ENCODE assay signal across 24 cellular contexts in genomic region chr17:41352597-41353366, GRCh38. TPM values are rescaled to one million over a fixed set of nuclear protein-coding genes. Genes with fewer than 3 reads are reported as not detected.
A peak's percentile ranks its signal among the peaks of the same experiment; 100 is the strongest.
DNase-seq lines count a peak whose midpoint lies in the region; ATAC-seq, FAIRE-seq and TF ChIP-seq lines count a peak whose summit lies in the region.
"Had no signal": no experiment of that assay in that cellular context is flagged by ENCODE, and none has a peak within 500 bp of the region (broad histone marks: within the 10 kb centered on the region; RNA-seq: fewer than 3 reads in every experiment).

No MANE protein-coding gene starts in this region.

- no peak for TF ChIP-seq RAD21 in Ishikawa (IDR thresholded peaks at IDR 0.05; ENCODE audit: low read depth)
- no peak for TF ChIP-seq RAD21 in K562 (CRISPR knock-in tag; conservative IDR thresholded peaks at IDR 0.05 in 1 of 2, IDR thresholded peaks at IDR 0.05 in 1 of 2)

- H3K27ac ChIP-seq in K562 (ENCODE audit: extremely low read depth, low read depth, low read length) (no peak overlapping the region), gastroesophageal sphincter (no peak overlapping the region)
- H3K27ac ChIP-seq: body of pancreas, C4-2B, suprapubic skin had no signal

- no peak for DNase-seq in GM18507 (ENCODE audit: extremely low spot score, insufficient read length, low read depth)
- no peak for DNase-seq in K562 (ENCODE audit: extremely low read depth in 1 of 4, low spot score in 3 of 4)
- peak; percentile 45 for DNase-seq in iPS-NIHi7 (ENCODE audit: extremely low spot score)
- DNase-seq in middle frontal gyrus (ENCODE audit: extremely low spot score, low spot score) = no peak
- no peak for DNase-seq in G401 (ENCODE audit: low spot score)
- DNase-seq: activated effector memory CD4-positive, alpha-beta T cell treated with Interleukin-2 at 50 U/mL for 16 hours; body of pancreas; GOT3; NCI-H1417 treated with DMSO at 0.1 percent for 48 hours; NCI-H2171 treated with DMSO at 0.1 percent for 48 hours; NCI-H69; posterior cingulate gyrus; SHP77 treated with DMSO at 0.1 percent for 48 hours had no signal

- H3K27me3 ChIP-seq in K562 (ENCODE audit: control insufficient read depth in 2 of 2, insufficient read depth in 2 of 2, low read length in 2 of 2) (no peaks in the 10 kb centered on the region), gastroesophageal sphincter (no peaks in the 10 kb centered on the region)
- H3K27me3 ChIP-seq: body of pancreas had no signal

- no peak overlapping the region for H3K9ac ChIP-seq in K562 (ENCODE audit: insufficient read depth in 1 of 2, low read depth in 2 of 2, low read length in 2 of 2)

- no peaks in the 10 kb centered on the region for H3K9me3 ChIP-seq in K562 (replicated peaks; ENCODE audit: control insufficient read depth, insufficient read depth, low read depth, low read length)
- H3K9me3 ChIP-seq in gastroesophageal sphincter = peaks cover 0 to 4% (median 0%) of the 10 kb centered on the region in 3 donors
- H3K9me3 ChIP-seq: body of pancreas, suprapubic skin had no signal

- ATAC-seq in K562 (no peak), gastroesophageal sphincter (no peak), GM19397 (IDR thresholded peaks at IDR 0.05; ENCODE audit: unreplicated experiment) (no peak)
- ATAC-seq: body of pancreas had no signal

- no peaks in the 10 kb centered on the region for H3K9me1 ChIP-seq in K562 (ENCODE audit: control insufficient read depth, insufficient read depth, low read length)

- in situ Hi-C loops in K562 (cut with MboI) (no loop called here), G401 (cut with HindIII; ENCODE audit: low sequenced_read_pairs) (no loop called here)

- POLR2A ChIA-PET in K562 (lab: Yijun Ruan, JAX) = interaction anchor here (0.6 to 1.0 kb wide), 2 partner anchors 40 to 52 kb away, joined by 3 to 4 read pairs; no protein-coding TSS in a partner anchor

- H3K4me3 ChIP-seq in K562 (no peak overlapping the region), gastroesophageal sphincter (no peak overlapping the region)
- H3K4me3 ChIP-seq: body of pancreas, suprapubic skin had no signal

- no TSS peak for BruUV-seq in K562 (replicated peaks; lab: Mats Ljungman, UMichigan)

- no peak overlapping the region for H3K4me2 ChIP-seq in K562 (ENCODE audit: insufficient read depth, low read length)

- WGBS in K562 (ENCODE audit: insufficient coverage, low coverage, missing lambda C conversion rate) = under 1% methylated on average over 7 of the region's 7 CpGs
- 68 to 84% methylated on average over 6 to 7 of the region's 7 CpGs for WGBS in gastroesophageal sphincter (ENCODE audit: low coverage in 1 of 2), 2 donors

- FAIRE-seq in GM18507 (lab: Jason Lieb, UNC) (peak; percentile 21), K562 (lab: Jason Lieb, UNC) (no peak)
- FAIRE-seq: frontal cortex, G401.6 had no signal

- TF ChIP-seq CTCF in K562 (IDR thresholded peaks at IDR 0.05 in 2 of 3, conservative IDR thresholded peaks at IDR 0.05 in 1 of 3; ENCODE audit: insufficient read depth in 2 of 3, low read depth in 1 of 3, low read length in 3 of 3) (no peak), gastroesophageal sphincter (IDR thresholded peaks at IDR 0.05) (no peak)

- H3K79me2 ChIP-seq in K562 (ENCODE audit: control insufficient read depth, insufficient read depth, low read length) = no peaks in the 10 kb centered on the region

- intact Hi-C loops in K562 (cut with micrococcal nuclease) = no loop called here

- H3K36me3 ChIP-seq in K562 (ENCODE audit: control insufficient read depth, insufficient read depth, low read length) = no peaks in the 10 kb centered on the region
- no peaks in the 10 kb centered on the region for H3K36me3 ChIP-seq in gastroesophageal sphincter
- H3K36me3 ChIP-seq: suprapubic skin had no signal

- TF ChIP-seq EP300 in Ishikawa (IDR thresholded peaks at IDR 0.05; ENCODE audit: borderline replicate concordance) (no peak), K562 (IDR thresholded peaks at IDR 0.05; ENCODE audit: low read length) (no peak), gastroesophageal sphincter (IDR thresholded peaks at IDR 0.05) (no peak)

- CTCF ChIA-PET in K562 (lab: Yijun Ruan, JAX; ENCODE audit: low intra/inter-chr PET ratio) = no interaction called here

- no peak overlapping the region for H2AFZ ChIP-seq in K562 (ENCODE audit: low read depth, low read length)

- H4K20me1 ChIP-seq in K562 (replicated peaks; ENCODE audit: control insufficient read depth, insufficient read depth, low read length) = no peaks in the 10 kb centered on the region

- no peaks in the 10 kb centered on the region for H3K4me1 ChIP-seq in K562 (replicated peaks in 1 of 2; ENCODE audit: control insufficient read depth in 2 of 2, insufficient read depth in 2 of 2, low read length in 2 of 2)
- no peaks in the 10 kb centered on the region for H3K4me1 ChIP-seq in gastroesophageal sphincter
- H3K4me1 ChIP-seq: body of pancreas had no signal

- TF ChIP-seq POLR2A in K562 (conservative IDR thresholded peaks at IDR 0.05) (no peak), gastroesophageal sphincter (IDR thresholded peaks at IDR 0.05) (no peak)

RNA-seq across cellular contexts. Expression of gene KRT33A, which starts 2.2 kb away (rescaled TPM):
- not detected in 2 replicates for total RNA-seq in K562 (2011; cell fraction: chromatin; rRNA removed; ENCODE audit: low replicate concordance)
- total RNA-seq in K562 (2011; cell fraction: nucleolus; rRNA removed) = not detected in 2 replicates
- not detected in 2 replicates for total RNA-seq in K562 (2011; cell fraction: nucleoplasm; rRNA removed)
- total RNA-seq in K562 (2014; rRNA removed) = not detected in 2 replicates
- not detected in 2 replicates for total RNA-seq in K562 (2014; rRNA removed; fragmentation: Illumina TruSeq; extraction: Trizol)
- total RNA-seq in K562 (2015; rRNA removed; fragmentation: Illumina TruSeq; extraction: Trizol) = not detected in 2 replicates
- not detected in 2 replicates for total RNA-seq in K562 (2021)
- polyA plus RNA-seq in K562 (2011; rRNA removed) = not detected in 2 replicates
- not detected in 2 replicates for polyA plus RNA-seq in K562 (2011; cell fraction: cytosol; rRNA removed)
- polyA plus RNA-seq in K562 (2011; cell fraction: nucleus; rRNA removed) = not detected in 2 replicates
- not detected in 2 replicates for polyA plus RNA-seq in K562 (2012)
- polyA plus RNA-seq in K562 (2014; fragmentation: Illumina TruSeq; extraction: Trizol) = not detected in 2 replicates
- not detected for polyA plus RNA-seq in K562 (2014; fragmentation: Nextera tagmentation; extraction: Ambion mirVana)
- not detected in 2 replicates for polyA plus RNA-seq in K562 (2014; rRNA removed)
- polyA minus RNA-seq in K562 (2011; rRNA and poly(A)+ RNA removed) = not detected in 2 replicates
- not detected in 2 replicates for polyA minus RNA-seq in K562 (2011; cell fraction: cytosol; rRNA and poly(A)+ RNA removed)
- polyA minus RNA-seq in K562 (2011; cell fraction: nucleus; rRNA and poly(A)+ RNA removed) = not detected in 2 replicates
- total RNA-seq in gastroesophageal sphincter = not detected
- total RNA-seq in G401 (2014; rRNA removed; shearing (Covaris generic)) = not detected in 2 replicates
- total RNA-seq: body of pancreas; frontal cortex; HT1080; mesenteric fat pad; T-helper 1 cell treated with Interleukin-12 subunit alpha and Interleukin-12 subunit beta and Interleukin-4 antibody, amounts not matched to agents 30 ng/mL and 1 ng/mL, for 36 hours had no signal
- polyA plus RNA-seq: AG04450 had no signal

RNA-seq across cellular contexts. Expression of gene KRT33B, which starts 16.8 kb away (rescaled TPM):
- not detected in 2 replicates for total RNA-seq in K562 (2011; cell fraction: chromatin; rRNA removed; ENCODE audit: low replicate concordance)
- not detected in 2 replicates for total RNA-seq in K562 (2011; cell fraction: nucleolus; rRNA removed)
- not detected in 2 replicates for total RNA-seq in K562 (2011; cell fraction: nucleoplasm; rRNA removed)
- total RNA-seq in K562 (2014; rRNA removed) (not detected in 2 replicates), K562 (2014; rRNA removed; fragmentation: Illumina TruSeq; extraction: Trizol) (not detected in 2 replicates), K562 (2015; rRNA removed; fragmentation: Illumina TruSeq; extraction: Trizol) (not detected in 2 replicates), K562 (2021) (not detected in 2 replicates), gastroesophageal sphincter (not detected)
- polyA plus RNA-seq in K562 (2011; rRNA removed) (not detected in 2 replicates), K562 (2014; fragmentation: Illumina TruSeq; extraction: Trizol) (not detected in 2 replicates), K562 (2014; fragmentation: Nextera tagmentation; extraction: Ambion mirVana) (not detected), K562 (2014; rRNA removed) (not detected in 2 replicates)
- polyA plus RNA-seq in K562 (2011; cell fraction: cytosol; rRNA removed) = not detected in 2 replicates
- polyA plus RNA-seq in K562 (2011; cell fraction: nucleus; rRNA removed) = not detected in 2 replicates
- polyA plus RNA-seq in K562 (2012) = not detected in 2 replicates
- not detected in 2 replicates for polyA minus RNA-seq in K562 (2011; rRNA and poly(A)+ RNA removed)
- not detected in 2 replicates for polyA minus RNA-seq in K562 (2011; cell fraction: cytosol; rRNA and poly(A)+ RNA removed)
- polyA minus RNA-seq in K562 (2011; cell fraction: nucleus; rRNA and poly(A)+ RNA removed) = not detected in 2 replicates
- not detected in 2 replicates for total RNA-seq in G401 (2014; rRNA removed; shearing (Covaris generic))
- total RNA-seq: body of pancreas; frontal cortex; HT1080; mesenteric fat pad; T-helper 1 cell treated with Interleukin-12 subunit alpha and Interleukin-12 subunit beta and Interleukin-4 antibody, amounts not matched to agents 30 ng/mL and 1 ng/mL, for 36 hours had no signal
- polyA plus RNA-seq: AG04450 had no signal

RNA-seq across cellular contexts. Expression of gene KRT34, which starts 29.3 kb away (rescaled TPM):
- total RNA-seq in K562 (2011; cell fraction: chromatin; rRNA removed; ENCODE audit: low replicate concordance) = not detected in 2 replicates
- total RNA-seq in K562 (2011; cell fraction: nucleolus; rRNA removed) = not detected in 2 replicates
- not detected in 2 replicates for total RNA-seq in K562 (2011; cell fraction: nucleoplasm; rRNA removed)
- total RNA-seq in K562 (2014; rRNA removed) = not detected in 2 replicates
- not detected in 2 replicates for total RNA-seq in K562 (2014; rRNA removed; fragmentation: Illumina TruSeq; extraction: Trizol)
- total RNA-seq in K562 (2015; rRNA removed; fragmentation: Illumina TruSeq; extraction: Trizol) = not detected in 2 replicates
- total RNA-seq in K562 (2021) = not detected in 2 replicates
- not detected in 2 replicates for polyA plus RNA-seq in K562 (2011; rRNA removed)
- not detected in 2 replicates for polyA plus RNA-seq in K562 (2011; cell fraction: cytosol; rRNA removed)
- not detected in 2 replicates for polyA plus RNA-seq in K562 (2011; cell fraction: nucleus; rRNA removed)
- polyA plus RNA-seq in K562 (2012) = not detected in 2 replicates
- not detected in 2 replicates for polyA plus RNA-seq in K562 (2014; fragmentation: Illumina TruSeq; extraction: Trizol)
- not detected for polyA plus RNA-seq in K562 (2014; fragmentation: Nextera tagmentation; extraction: Ambion mirVana)
- polyA plus RNA-seq in K562 (2014; rRNA removed) = not detected in 2 replicates
- polyA minus RNA-seq in K562 (2011; rRNA and poly(A)+ RNA removed) = not detected in 2 replicates
- not detected in 2 replicates for polyA minus RNA-seq in K562 (2011; cell fraction: cytosol; rRNA and poly(A)+ RNA removed)
- polyA minus RNA-seq in K562 (2011; cell fraction: nucleus; rRNA and poly(A)+ RNA removed) = not detected in 2 replicates
- total RNA-seq in gastroesophageal sphincter = under 1 TPM in 1 of 4 donors, not detected in 3; 0.27 TPM
- total RNA-seq in G401 (2014; rRNA removed; shearing (Covaris generic)) = not detected in 2 replicates
- total RNA-seq: body of pancreas; mesenteric fat pad; T-helper 1 cell treated with Interleukin-12 subunit alpha and Interleukin-12 subunit beta and Interleukin-4 antibody, amounts not matched to agents 30 ng/mL and 1 ng/mL, for 36 hours had no signal

RNA-seq across cellular contexts. Expression of gene KRTAP17-1, which starts 37.3 kb away (rescaled TPM):
- total RNA-seq in K562 (2011; cell fraction: chromatin; rRNA removed; ENCODE audit: low replicate concordance) = not detected in 2 replicates
- not detected in 2 replicates for total RNA-seq in K562 (2011; cell fraction: nucleolus; rRNA removed)
- total RNA-seq in K562 (2011; cell fraction: nucleoplasm; rRNA removed) = not detected in 2 replicates
- total RNA-seq in K562 (2014; rRNA removed) (not detected in 2 replicates), K562 (2014; rRNA removed; fragmentation: Illumina TruSeq; extraction: Trizol) (not detected in 2 replicates), K562 (2015; rRNA removed; fragmentation: Illumina TruSeq; extraction: Trizol) (not detected in 2 replicates), K562 (2021) (not detected in 2 replicates), gastroesophageal sphincter (not detected)
- polyA plus RNA-seq in K562 (2011; rRNA removed) (not detected in 2 replicates), K562 (2014; fragmentation: Illumina TruSeq; extraction: Trizol) (not detected in 2 replicates), K562 (2014; fragmentation: Nextera tagmentation; extraction: Ambion mirVana) (not detected), K562 (2014; rRNA removed) (not detected in 2 replicates)
- not detected in 2 replicates for polyA plus RNA-seq in K562 (2011; cell fraction: cytosol; rRNA removed)
- not detected in 2 replicates for polyA plus RNA-seq in K562 (2011; cell fraction: nucleus; rRNA removed)
- polyA plus RNA-seq in K562 (2012) = not detected in 2 replicates
- not detected in 2 replicates for polyA minus RNA-seq in K562 (2011; rRNA and poly(A)+ RNA removed)
- not detected in 2 replicates for polyA minus RNA-seq in K562 (2011; cell fraction: cytosol; rRNA and poly(A)+ RNA removed)
- polyA minus RNA-seq in K562 (2011; cell fraction: nucleus; rRNA and poly(A)+ RNA removed) = not detected in 2 replicates
- total RNA-seq in G401 (2014; rRNA removed; shearing (Covaris generic)) = not detected in 2 replicates
- total RNA-seq: body of pancreas; frontal cortex; HT1080; mesenteric fat pad; T-helper 1 cell treated with Interleukin-12 subunit alpha and Interleukin-12 subunit beta and Interleukin-4 antibody, amounts not matched to agents 30 ng/mL and 1 ng/mL, for 36 hours had no signal
- polyA plus RNA-seq: AG04450 had no signal

RNA-seq across cellular contexts. Expression of gene KRTAP16-1, which starts 43.7 kb away (rescaled TPM):
- not detected in 2 replicates for total RNA-seq in K562 (2011; cell fraction: chromatin; rRNA removed; ENCODE audit: low replicate concordance)
- not detected in 2 replicates for total RNA-seq in K562 (2011; cell fraction: nucleolus; rRNA removed)
- not detected in 2 replicates for total RNA-seq in K562 (2011; cell fraction: nucleoplasm; rRNA removed)
- total RNA-seq in K562 (2014; rRNA removed) (not detected in 2 replicates), K562 (2014; rRNA removed; fragmentation: Illumina TruSeq; extraction: Trizol) (not detected in 2 replicates), K562 (2015; rRNA removed; fragmentation: Illumina TruSeq; extraction: Trizol) (not detected in 2 replicates), K562 (2021) (not detected in 2 replicates), gastroesophageal sphincter (not detected)
- polyA plus RNA-seq in K562 (2011; rRNA removed) (not detected in 2 replicates), K562 (2014; fragmentation: Illumina TruSeq; extraction: Trizol) (not detected in 2 replicates), K562 (2014; fragmentation: Nextera tagmentation; extraction: Ambion mirVana) (not detected), K562 (2014; rRNA removed) (not detected in 2 replicates)
- polyA plus RNA-seq in K562 (2011; cell fraction: cytosol; rRNA removed) = not detected in 2 replicates
- polyA plus RNA-seq in K562 (2011; cell fraction: nucleus; rRNA removed) = not detected in 2 replicates
- not detected in 2 replicates for polyA plus RNA-seq in K562 (2012)
- not detected in 2 replicates for polyA minus RNA-seq in K562 (2011; rRNA and poly(A)+ RNA removed)
- polyA minus RNA-seq in K562 (2011; cell fraction: cytosol; rRNA and poly(A)+ RNA removed) = not detected in 2 replicates
- polyA minus RNA-seq in K562 (2011; cell fraction: nucleus; rRNA and poly(A)+ RNA removed) = not detected in 2 replicates
- not detected in 2 replicates for total RNA-seq in G401 (2014; rRNA removed; shearing (Covaris generic))
- total RNA-seq: body of pancreas; frontal cortex; HT1080; mesenteric fat pad; T-helper 1 cell treated with Interleukin-12 subunit alpha and Interleukin-12 subunit beta and Interleukin-4 antibody, amounts not matched to agents 30 ng/mL and 1 ng/mL, for 36 hours had no signal
- polyA plus RNA-seq: AG04450 had no signal
